17 cellular contexts compared by ENCODE assay signal in genomic region chr12:11174022-11174421, GRCh38. TPM values are rescaled to one million over a fixed set of nuclear protein-coding genes. Genes with fewer than 3 reads are reported as not detected.
DNase-seq lines count a peak whose midpoint lies in the region; ATAC-seq and TF ChIP-seq lines count a peak whose summit lies in the region.
"Had no signal": no experiment of that assay in that cellular context is flagged by ENCODE, and none has a peak within 500 bp of the region (broad histone marks: within the 10 kb centered on the region; RNA-seq: fewer than 3 reads in every experiment).

No MANE protein-coding gene starts in this region.

- no peak overlapping the region for H2AK5ac ChIP-seq in IMR-90 (ENCODE audit: low read depth, low read length)

- H3K23ac ChIP-seq in IMR-90 (ENCODE audit: low read depth, low read length): no peak overlapping the region

- no peak overlapping the region for H3K56ac ChIP-seq in IMR-90 (ENCODE audit: extremely low read depth, insufficient read depth, low read length)

- H3K9me3 Mint-ChIP-seq in Calu3 (ENCODE audit: low read depth, unreplicated experiment): no peaks in the 10 kb centered on the region
- H3K9me3 Mint-ChIP-seq: GM23338 had no signal

- no peak overlapping the region for H2AK9ac ChIP-seq in IMR-90 (replicated peaks; ENCODE audit: low read depth, low read length, poor library complexity)

- H3K9me3 ChIP-seq in IMR-90 (ENCODE audit: control insufficient read depth, insufficient read depth, low read length): no peaks in the 10 kb centered on the region

- H3K4me1 ChIP-seq in IMR-90 (ENCODE audit: control insufficient read depth, insufficient read depth, low read length): no peaks in the 10 kb centered on the region

- H2BK15ac ChIP-seq in IMR-90 (ENCODE audit: low read depth, low read length): no peak overlapping the region

- in situ Hi-C loops in IMR-90 (cut with MboI; ENCODE audit: low sequenced_read_pairs): no loop called here

- TF ChIP-seq CTCF in Calu3 (IDR thresholded peaks at IDR 0.05; ENCODE audit: unreplicated experiment): no peak
- TF ChIP-seq CTCF in IMR-90 (conservative IDR thresholded peaks at IDR 0.05; ENCODE audit: low read depth, low read length): no peak
- no peak for TF ChIP-seq CTCF in fibroblast of mammary gland (conservative IDR thresholded peaks at IDR 0.05; ENCODE audit: control insufficient read depth, insufficient read depth, low read depth, low read length)

- H3K4ac ChIP-seq in IMR-90 (ENCODE audit: low read depth, low read length): no peak overlapping the region

- H3K79me1 ChIP-seq in IMR-90 (ENCODE audit: low read depth in 1 of 2, low read length in 2 of 2): peaks cover 15 to 57% of the 10 kb centered on the region in 2 experiments

- no peaks in the 10 kb centered on the region; the same call in 1 of the 2 replicates for H4K20me1 ChIP-seq in IMR-90 (ENCODE audit: insufficient read depth, low read length)

- H4K8ac ChIP-seq in IMR-90 (ENCODE audit: low read depth in 2 of 2, low read length in 2 of 2): no peak overlapping the region

- H3K4me3 Mint-ChIP-seq in Calu3 (ENCODE audit: low read depth, unreplicated experiment): no peak overlapping the region

- H2BK20ac ChIP-seq in IMR-90 (ENCODE audit: low read depth, low read length): no peak overlapping the region

- no peak overlapping the region for H3K4me2 ChIP-seq in IMR-90 (ENCODE audit: low read depth, low read length)

- no peak for TF ChIP-seq RAD21 in IMR-90 (IDR thresholded peaks at IDR 0.05; ENCODE audit: low read length)

- H3K27ac ChIP-seq in IMR-90 (ENCODE audit: insufficient read depth, low read length): no peak overlapping the region

- TF ChIP-seq POLR2A in IMR-90 (IDR thresholded peaks at IDR 0.05; ENCODE audit: low read depth, low read length): no peak

- H3K4me1 Mint-ChIP-seq in Calu3 (ENCODE audit: low read depth, unreplicated experiment): peaks cover 50% of the 10 kb centered on the region

- DNase-seq in Calu3 (no peak), IMR-90 (peak; percentile 4), NCI-H69 (lab: John Stamatoyannopoulos, UW) (peak; percentile 63), fibroblast of mammary gland (ENCODE audit: low read depth) (peak; percentile 3)
- DNase-seq in activated CD8-positive, alpha-beta memory T cell treated with anti-CD3 and anti-CD28 coated beads, Interleukin-2, amount 50 U/mL, for 4 hours: no peak
- DNase-seq: activated CD4-positive, alpha-beta T cell treated with anti-CD3 and anti-CD28 coated beads for 48 hours; activated naive CD4-positive, alpha-beta T cell treated with anti-CD3 and anti-CD28 coated beads, Interleukin-2, amount 50 U/mL, for 16 hours; NCI-H1092 treated with DMSO at 0.1 percent for 48 hours; NCI-H526 treated with DMSO at 0.1 percent for 48 hours; nucleus accumbens; right cardiac atrium had no signal

- no peak overlapping the region for H2BK5ac ChIP-seq in IMR-90 (ENCODE audit: low read depth, low read length, poor library complexity, severe bottlenecking)

- POLR2A ChIA-PET in IMR-90 (lab: Charles Lee; ENCODE audit: unreplicated experiment): no interaction called here

- H4K5ac ChIP-seq in IMR-90 (ENCODE audit: low read depth, low read length): no peak overlapping the region

- no peak overlapping the region for H2BK120ac ChIP-seq in IMR-90 (ENCODE audit: low read depth, low read length)

- H3K27ac Mint-ChIP-seq in Calu3 (ENCODE audit: unreplicated experiment): peak overlapping the region; percentile 44
- H3K27ac Mint-ChIP-seq: GM23338 had no signal

- peaks cover 5% of the 10 kb centered on the region; the same call in 1 of the 2 replicates for H3K9me1 ChIP-seq in IMR-90 (ENCODE audit: insufficient read depth, low read length)

- H2AFZ ChIP-seq in IMR-90 (replicated peaks; ENCODE audit: low read length, poor library complexity): no peak overlapping the region
- H2AFZ ChIP-seq: GM23338 had no signal

- H3K18ac ChIP-seq in IMR-90 (ENCODE audit: low read depth, low read length): no peak overlapping the region

- peaks cover 2% of the 10 kb centered on the region for H3K36me3 ChIP-seq in IMR-90 (ENCODE audit: control insufficient read depth, insufficient read depth, low read length)

- peaks cover 35% of the 10 kb centered on the region for H3K36me3 Mint-ChIP-seq in Calu3 (ENCODE audit: insufficient read depth, unreplicated experiment)

- intact Hi-C loops in Calu3 (cut with micrococcal nuclease; ENCODE audit: unreplicated experiment): no loop called here
- intact Hi-C loops in IMR-90 (cut with micrococcal nuclease): loop anchor here (10.0 kb wide), 1 partner anchor 339 kb away; no protein-coding TSS in a partner anchor

- no peaks in the 10 kb centered on the region for H3K27me3 ChIP-seq in IMR-90 (ENCODE audit: control insufficient read depth, insufficient read depth, low read length)

- no peaks in the 10 kb centered on the region for H3K27me3 Mint-ChIP-seq in Calu3 (ENCODE audit: unreplicated experiment)

- H3K14ac ChIP-seq in IMR-90 (replicated peaks; ENCODE audit: low read depth, low read length): no peak overlapping the region

- H4K91ac ChIP-seq in IMR-90 (ENCODE audit: insufficient read depth, low read depth, low read length): no peak overlapping the region

- no TSS peak for BruUV-seq in Calu3 (replicated peaks; lab: Mats Ljungman, UMichigan)
- no TSS peak for BruUV-seq in IMR-90 (replicated peaks; lab: Mats Ljungman, UMichigan)

- ATAC-seq in IMR-90 (ENCODE audit: low read depth): no peak
- no peak for ATAC-seq in HG02938 (IDR thresholded peaks at IDR 0.05; ENCODE audit: unreplicated experiment)
- ATAC-seq in GM21619 (IDR thresholded peaks at IDR 0.05; ENCODE audit: unreplicated experiment): no peak
- ATAC-seq in GM21576 (IDR thresholded peaks at IDR 0.05; ENCODE audit: unreplicated experiment): no peak
- ATAC-seq: GM23338, Panc1, right cardiac atrium had no signal

- CTCF ChIA-PET in Calu3 (lab: Charles Lee) (no interaction called here), IMR-90 (lab: Yijun Ruan, JAX) (no interaction called here)

- H3K9ac ChIP-seq in IMR-90 (ENCODE audit: low read depth, low read length): no peak overlapping the region

- H3K4me3 ChIP-seq in IMR-90 (ENCODE audit: insufficient read depth, low read depth, low read length): no peak overlapping the region
- H3K4me3 ChIP-seq in fibroblast of mammary gland (ENCODE audit: control insufficient read depth, low read depth, low read length): no peak overlapping the region

- no CpG with 5 or more reads among the region's 2 CpGs for WGBS in IMR-90 (ENCODE audit: extremely low coverage in 2 of 2, insufficient read length in 1 of 2), 2 experiments

- dilution Hi-C loops in IMR-90 (cut with HindIII; ENCODE audit: low sequenced_read_pairs, unreplicated experiment): no loop called here

TF ChIP-seq in IMR-90, 13 proteins besides CTCF, POLR2A, EP300 and RAD21:
- TF ChIP-seq NFE2L2 (IDR thresholded peaks at IDR 0.05; ENCODE audit: low read depth, low read length) (no peak), MAFK (IDR thresholded peaks at IDR 0.05; ENCODE audit: low read depth, low read length) (no peak), USF2 (IDR thresholded peaks at IDR 0.05; ENCODE audit: low read depth, low read length) (no peak), SMC3 (IDR thresholded peaks at IDR 0.05; ENCODE audit: low read depth, low read length) (no peak), CHD1 (IDR thresholded peaks at IDR 0.05; ENCODE audit: low read depth, low read length) (no peak), BHLHE40 (IDR thresholded peaks at IDR 0.05; ENCODE audit: low read depth, low read length) (no peak), ELK1 (IDR thresholded peaks at IDR 0.05; ENCODE audit: borderline replicate concordance, low read depth, low read length) (no peak)
TF ChIP-seq in IMR-90: peak in this region for 0.

RNA-seq across cellular contexts. Expression of gene SMIM10L1, which starts 3.0 kb away (rescaled TPM):
- total RNA-seq in Calu3 (2022) (9.7 and 11.0 TPM in 2 replicates), IMR-90 (2012; rRNA removed) (2.7 and 4.7 TPM in 2 replicates)
- polyA plus RNA-seq in IMR-90 (2012; rRNA removed): 4.5 and 5.3 TPM in 2 replicates
- polyA plus RNA-seq in IMR-90 (2012; cell fraction: cytosol; rRNA removed): 4.3 and 4.5 TPM in 2 replicates
- polyA plus RNA-seq in IMR-90 (2012; cell fraction: nucleus; rRNA removed; ENCODE audit: low replicate concordance): 1.6 and 1.8 TPM in 2 replicates

RNA-seq across cellular contexts. Expression of gene TAS2R42, which starts 12.7 kb away (rescaled TPM):
- not detected in 2 replicates for total RNA-seq in Calu3 (2022)
- total RNA-seq in IMR-90 (2012; rRNA removed): not detected in 2 replicates
- not detected in 2 replicates for polyA plus RNA-seq in IMR-90 (2012; rRNA removed)
- polyA plus RNA-seq in IMR-90 (2012; cell fraction: cytosol; rRNA removed): not detected in 2 replicates
- polyA plus RNA-seq in IMR-90 (2012; cell fraction: nucleus; rRNA removed; ENCODE audit: low replicate concordance): not detected in 2 replicates
- total RNA-seq: right cardiac atrium had no signal
- polyA plus RNA-seq: AG04450, GM23338, right cardiac atrium had no signal

RNA-seq across cellular contexts. Expression of gene TAS2R30, which starts 39.6 kb away (rescaled TPM):
- total RNA-seq in Calu3 (2022): 2.8 and 3.5 TPM in 2 replicates
- total RNA-seq in IMR-90 (2012; rRNA removed): 5.0 and 7.2 TPM in 2 replicates
- 0.03 TPM in 1 of 2 replicates, not detected in the other for polyA plus RNA-seq in IMR-90 (2012; rRNA removed)
- not detected in 2 replicates for polyA plus RNA-seq in IMR-90 (2012; cell fraction: cytosol; rRNA removed)
- polyA plus RNA-seq in IMR-90 (2012; cell fraction: nucleus; rRNA removed; ENCODE audit: low replicate concordance): 0.34 TPM in 1 of 2 replicates, not detected in the other

Comparison
In these comparisons a context has a peak if more than half of its experiments do, and no peak if none do; other contexts are left out.
1. DNase-seq: peak in IMR-90 (single experiment), NCI-H69 (single experiment) and fibroblast of mammary gland (single experiment); none in Calu3 (single experiment) and activated CD8-positive, alpha-beta memory T cell treated with anti-CD3 and anti-CD28 coated beads, Interleukin-2, amount 50 U/mL, for 4 hours (single experiment).